35 cellular contexts compared by ENCODE assay signal in the genomic region with DNA sequence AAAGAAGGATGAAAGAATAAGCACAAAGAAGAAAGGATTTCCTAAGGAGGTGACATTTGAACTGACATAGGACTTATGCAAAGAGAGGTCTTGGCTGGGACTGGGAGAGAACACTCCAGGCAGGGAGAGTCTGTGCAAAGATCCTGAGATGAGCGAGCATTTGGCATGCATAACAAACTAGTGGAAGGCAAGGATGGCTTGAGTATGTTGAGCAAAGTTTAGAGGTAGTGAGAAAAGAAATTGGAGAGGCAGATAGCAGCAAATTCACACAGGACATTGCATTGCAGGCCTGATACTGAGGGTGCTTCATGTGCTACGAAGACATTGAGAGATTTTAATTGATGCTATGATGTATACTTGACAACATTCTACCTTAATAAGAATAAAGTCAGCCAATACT.
"Had no signal": no experiment of that assay in that cellular context is flagged by ENCODE, and none has a peak within 500 bp of the region (broad histone marks: within the 10 kb centered on the region; RNA-seq: fewer than 3 reads in every experiment).

No MANE protein-coding gene starts in this region.

- DNase-seq: Karpas-422, Kasumi-1, MG63, MM.1S, MV-4-11, NCI-H1048, NCI-H1092, NCI-H1092 treated with DMSO at 0.1 percent for 48 hours, NCI-H1105, NCI-H1105 treated with DMSO at 0.1 percent for 48 hours, NCI-H1417, NCI-H1417 treated with DMSO at 0.1 percent for 48 hours, NCI-H1436, NCI-H1436 treated with DMSO at 0.1 percent for 48 hours, NCI-H146, NCI-H1694, NCI-H1694 treated with DMSO at 0.1 percent for 48 hours, NCI-H187, NCI-H187 treated with DMSO at 0.1 percent for 48 hours, NCI-H1930, NCI-H2029, NCI-H2029 treated with DMSO at 0.1 percent for 48 hours, NCI-H2081, NCI-H2081 treated with DMSO at 0.1 percent for 48 hours, NCI-H2107, NCI-H2171, NCI-H2171 treated with DMSO at 0.1 percent for 48 hours, NCI-H2227 treated with DMSO at 0.1 percent for 48 hours, NCI-H226, NCI-H345, NCI-H446, NCI-H446 treated with DMSO at 0.1 percent for 48 hours, NCI-H510A, NCI-H510A treated with DMSO at 0.1 percent for 48 hours, NCI-H524 had no signal

- H3K36me3 ChIP-seq: MG63 had no signal

- H3K4me3 ChIP-seq: MG63 had no signal
